In the genomic region with DNA sequence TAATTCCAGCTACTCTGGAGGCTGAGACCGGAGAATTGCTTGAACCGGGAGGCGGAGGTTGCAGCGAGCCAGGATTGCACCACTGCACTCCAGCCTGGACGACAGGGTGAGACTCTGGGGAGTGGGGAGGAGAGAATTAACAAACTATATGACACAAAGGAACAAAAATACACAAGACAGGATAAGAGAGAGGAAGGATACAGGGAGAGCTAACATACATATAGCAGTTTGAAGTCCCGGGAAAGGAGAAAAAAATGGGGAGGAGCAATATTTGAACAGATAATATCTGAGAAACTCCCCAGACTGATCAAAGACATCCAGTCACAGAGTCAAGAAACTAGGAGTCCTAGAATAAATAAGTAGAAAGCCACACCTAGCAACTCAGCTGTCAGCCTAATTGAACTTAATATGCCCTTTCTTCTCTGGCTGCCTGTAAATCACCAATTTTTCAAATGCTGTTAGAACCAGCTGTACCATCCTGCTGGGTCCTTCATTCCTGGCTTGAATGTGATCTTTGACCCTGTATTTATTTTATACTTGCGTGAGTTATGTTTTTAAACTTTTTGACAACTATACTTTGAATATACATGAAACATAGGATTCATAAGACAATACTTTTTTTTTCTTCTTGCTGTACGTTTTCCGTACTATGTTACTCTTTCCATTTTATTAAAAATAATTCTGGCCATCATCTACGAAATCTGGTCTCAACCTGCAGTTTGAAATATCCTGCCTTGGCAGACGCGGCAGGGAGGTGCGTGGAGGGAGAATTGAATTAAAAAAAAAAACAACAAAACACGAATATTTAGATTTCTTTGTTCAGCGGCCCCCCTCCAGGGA, we compare ENCODE assay signal across 9 cellular contexts. TPM values are rescaled to one million over a fixed set of nuclear protein-coding genes. Genes with fewer than 3 reads are reported as not detected.
DNase-seq lines count a peak whose midpoint lies in the region; ATAC-seq and TF ChIP-seq lines count a peak whose summit lies in the region.
"Had no signal": no experiment of that assay in that cellular context is flagged by ENCODE, and none has a peak within 500 bp of the region (broad histone marks: within the 10 kb centered on the region; RNA-seq: fewer than 3 reads in every experiment).

No MANE protein-coding gene starts in this region.

- H3K9me3 Mint-ChIP-seq in activated naive CD8-positive, alpha-beta T cell treated with anti-CD3 and anti-CD28 coated beads, Interleukin-2, amount 10 ng/mL, durations not matched to agents 7 days and 5 days, result peaks cover 7% of the 10 kb centered on the region
- peaks cover 17% of the 10 kb centered on the region for H3K9me3 Mint-ChIP-seq in activated naive CD8-positive, alpha-beta T cell treated with anti-CD3 and anti-CD28 coated beads, Interleukin-2, amount 50 U/mL, for 24 hours

- H3K9me3 ChIP-seq in muscle layer of duodenum (ENCODE audit: control insufficient read depth in 1 of 2, low read length in 2 of 2), result no peaks in the 10 kb centered on the region

- H3K4me3 Mint-ChIP-seq in activated naive CD8-positive, alpha-beta T cell treated with anti-CD3 and anti-CD28 coated beads, Interleukin-2, amount 10 ng/mL, durations not matched to agents 7 days and 5 days, result peak overlapping the region; percentile 31
- H3K4me3 Mint-ChIP-seq in activated naive CD8-positive, alpha-beta T cell treated with anti-CD3 and anti-CD28 coated beads, Interleukin-2, amount 50 U/mL, for 24 hours, result no peak overlapping the region

- POLR2A ChIA-PET in activated naive CD8-positive, alpha-beta T cell treated with anti-CD3 and anti-CD28 coated beads, Interleukin-2, amount 10 ng/mL, durations not matched to agents 7 days and 5 days (lab: Charles Lee), result no interaction called here

- H3K27me3 Mint-ChIP-seq in activated naive CD8-positive, alpha-beta T cell treated with anti-CD3 and anti-CD28 coated beads, Interleukin-2, amount 10 ng/mL, durations not matched to agents 7 days and 5 days, result peaks cover 55% of the 10 kb centered on the region
- H3K27me3 Mint-ChIP-seq in activated naive CD8-positive, alpha-beta T cell treated with anti-CD3 and anti-CD28 coated beads, Interleukin-2, amount 50 U/mL, for 24 hours, result peaks cover 45% of the 10 kb centered on the region

- 38% methylated on average over 15 of the region's 15 CpGs for WGBS in urinary bladder

- no peaks in the 10 kb centered on the region for H3K4me1 Mint-ChIP-seq in activated naive CD8-positive, alpha-beta T cell treated with anti-CD3 and anti-CD28 coated beads, Interleukin-2, amount 10 ng/mL, durations not matched to agents 7 days and 5 days
- H3K4me1 Mint-ChIP-seq in activated naive CD8-positive, alpha-beta T cell treated with anti-CD3 and anti-CD28 coated beads, Interleukin-2, amount 50 U/mL, for 24 hours, result peaks cover 4% of the 10 kb centered on the region

- H3K27me3 ChIP-seq in muscle layer of duodenum (ENCODE audit: low read depth, low read length) (no peaks in the 10 kb centered on the region), foreskin keratinocyte (peaks cover 40% of the 10 kb centered on the region)

- ATAC-seq in activated naive CD8-positive, alpha-beta T cell treated with anti-CD3 and anti-CD28 coated beads, Interleukin-2, amount 10 ng/mL, durations not matched to agents 7 days and 5 days (ENCODE audit: low read depth), result no peak
- ATAC-seq in activated naive CD8-positive, alpha-beta T cell treated with anti-CD3 and anti-CD28 coated beads, Interleukin-2, amount 50 U/mL, for 24 hours, result no peak
- ATAC-seq in foreskin keratinocyte (no peak), HG03565 (IDR thresholded peaks at IDR 0.05; ENCODE audit: unreplicated experiment) (no peak)

- TF ChIP-seq CTCF in foreskin keratinocyte (conservative IDR thresholded peaks at IDR 0.05), result no peak

- no peak for DNase-seq in activated naive CD8-positive, alpha-beta T cell treated with anti-CD3 and anti-CD28 coated beads, Interleukin-2, amount 10 ng/mL, durations not matched to agents 7 days and 5 days
- DNase-seq in activated naive CD8-positive, alpha-beta T cell treated with anti-CD3 and anti-CD28 coated beads, Interleukin-2, amount 50 U/mL, for 24 hours, result no peak
- peak; percentile 25 for DNase-seq in epidermal melanocyte (ENCODE audit: insufficient read length, low spot score)
- no peak for DNase-seq in foreskin keratinocyte
- no peak for DNase-seq in activated naive CD4-positive, alpha-beta T cell treated with Interleukin-2 at 50 U/mL for 16 hours

- H3K4me3 ChIP-seq in muscle layer of duodenum (ENCODE audit: low read depth in 1 of 2, low read length in 2 of 2) (peak overlapping the region; percentile 74 to 92), urinary bladder (ENCODE audit: low read depth, low read length) (peak overlapping the region; percentile 67)

- no peak overlapping the region for H3K27ac Mint-ChIP-seq in activated naive CD8-positive, alpha-beta T cell treated with anti-CD3 and anti-CD28 coated beads, Interleukin-2, amount 10 ng/mL, durations not matched to agents 7 days and 5 days
- no peak overlapping the region for H3K27ac Mint-ChIP-seq in activated naive CD8-positive, alpha-beta T cell treated with anti-CD3 and anti-CD28 coated beads, Interleukin-2, amount 50 U/mL, for 24 hours

- H3K27ac ChIP-seq in muscle layer of duodenum (ENCODE audit: low read length) (peak overlapping the region; percentile 79), urinary bladder (ENCODE audit: low read depth) (peak overlapping the region; percentile 85), foreskin keratinocyte (no peak overlapping the region)

- H3K36me3 ChIP-seq in muscle layer of duodenum (ENCODE audit: control insufficient read depth in 1 of 2, insufficient read depth in 2 of 2, low read length in 2 of 2), result no peaks in the 10 kb centered on the region
- H3K36me3 ChIP-seq in urinary bladder (ENCODE audit: insufficient read depth), result no peaks in the 10 kb centered on the region

- peaks cover 8% of the 10 kb centered on the region for H3K36me3 Mint-ChIP-seq in activated naive CD8-positive, alpha-beta T cell treated with anti-CD3 and anti-CD28 coated beads, Interleukin-2, amount 10 ng/mL, durations not matched to agents 7 days and 5 days
- H3K36me3 Mint-ChIP-seq in activated naive CD8-positive, alpha-beta T cell treated with anti-CD3 and anti-CD28 coated beads, Interleukin-2, amount 50 U/mL, for 24 hours (ENCODE audit: low read depth), result peaks cover 13% of the 10 kb centered on the region

- H3K4me1 ChIP-seq in muscle layer of duodenum (ENCODE audit: control insufficient read depth in 1 of 2, insufficient read depth in 2 of 2, low read length in 2 of 2) (peaks cover 0 to 8% of the 10 kb centered on the region in 2 donors), urinary bladder (ENCODE audit: insufficient read depth) (no peaks in the 10 kb centered on the region), foreskin keratinocyte (no peaks in the 10 kb centered on the region)

RNA-seq across cellular contexts. Expression of gene CYP27A1, which starts 0.9 kb away (rescaled TPM):
- total RNA-seq in activated naive CD8-positive, alpha-beta T cell treated with anti-CD3 and anti-CD28 coated beads, Interleukin-2, amount 10 ng/mL, durations not matched to agents 7 days and 5 days, result 1 to 10 TPM; 3.0 to 4.7 TPM
- 10.3 TPM for total RNA-seq in urinary bladder
- 41.1 TPM for polyA plus RNA-seq in urinary bladder
- 0.44 and 0.56 TPM in 2 replicates for total RNA-seq in foreskin keratinocyte
- 0.39 and 0.58 TPM in 2 replicates for polyA plus RNA-seq in foreskin keratinocyte

RNA-seq across cellular contexts. Expression of gene PRKAG3, which starts 50.5 kb away (rescaled TPM):
- not detected for total RNA-seq in activated naive CD8-positive, alpha-beta T cell treated with anti-CD3 and anti-CD28 coated beads, Interleukin-2, amount 10 ng/mL, durations not matched to agents 7 days and 5 days
- total RNA-seq in urinary bladder, result 1.2 TPM
- polyA plus RNA-seq in urinary bladder, result not detected
- not detected in 2 replicates for total RNA-seq in foreskin keratinocyte
- not detected in 2 replicates for polyA plus RNA-seq in foreskin keratinocyte
- total RNA-seq: cerebellum had no signal
